ENCODE assay signal across 1 cellular context in the genomic region with DNA sequence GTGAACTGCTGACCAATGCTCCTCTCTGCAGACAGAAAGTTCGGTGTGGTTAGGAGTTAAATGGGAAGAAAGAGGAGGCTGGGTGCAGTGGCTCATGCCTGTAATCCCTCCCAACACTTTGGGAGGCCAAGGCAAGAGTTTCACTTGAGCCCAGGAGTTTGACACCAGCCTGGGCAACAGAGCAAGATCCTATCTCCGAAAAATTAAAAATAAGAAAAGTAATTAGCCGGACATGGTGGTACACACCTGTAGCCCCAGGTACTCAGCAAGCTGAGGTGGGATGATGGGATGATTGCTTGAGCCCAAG.
TF ChIP-seq lines count a peak whose summit lies in the region.

No MANE protein-coding gene starts in this region.

TF ChIP-seq in K562, 482 proteins besides CTCF, POLR2A, EP300 and RAD21:
- TF ChIP-seq CHD1 (IDR thresholded peaks at IDR 0.05; ENCODE audit: low read length), result no peak
- TF ChIP-seq, protein P1, sequence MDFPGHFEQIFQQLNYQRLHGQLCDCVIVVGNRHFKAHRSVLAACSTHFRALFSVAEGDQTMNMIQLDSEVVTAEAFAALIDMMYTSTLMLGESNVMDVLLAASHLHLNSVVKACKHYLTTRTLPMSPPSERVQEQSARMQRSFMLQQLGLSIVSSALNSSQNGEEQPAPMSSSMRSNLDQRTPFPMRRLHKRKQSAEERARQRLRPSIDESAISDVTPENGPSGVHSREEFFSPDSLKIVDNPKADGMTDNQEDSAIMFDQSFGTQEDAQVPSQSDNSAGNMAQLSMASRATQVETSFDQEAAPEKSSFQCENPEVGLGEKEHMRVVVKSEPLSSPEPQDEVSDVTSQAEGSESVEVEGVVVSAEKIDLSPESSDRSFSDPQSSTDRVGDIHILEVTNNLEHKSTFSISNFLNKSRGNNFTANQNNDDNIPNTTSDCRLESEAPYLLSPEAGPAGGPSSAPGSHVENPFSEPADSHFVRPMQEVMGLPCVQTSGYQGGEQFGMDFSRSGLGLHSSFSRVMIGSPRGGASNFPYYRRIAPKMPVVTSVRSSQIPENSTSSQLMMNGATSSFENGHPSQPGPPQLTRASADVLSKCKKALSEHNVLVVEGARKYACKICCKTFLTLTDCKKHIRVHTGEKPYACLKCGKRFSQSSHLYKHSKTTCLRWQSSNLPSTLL (IDR thresholded peaks at IDR 0.05), result no peak
TF ChIP-seq in K562: peak in this region for 0.
